Comparison of ENCODE assay signal across 1 cellular context in the genomic region with DNA sequence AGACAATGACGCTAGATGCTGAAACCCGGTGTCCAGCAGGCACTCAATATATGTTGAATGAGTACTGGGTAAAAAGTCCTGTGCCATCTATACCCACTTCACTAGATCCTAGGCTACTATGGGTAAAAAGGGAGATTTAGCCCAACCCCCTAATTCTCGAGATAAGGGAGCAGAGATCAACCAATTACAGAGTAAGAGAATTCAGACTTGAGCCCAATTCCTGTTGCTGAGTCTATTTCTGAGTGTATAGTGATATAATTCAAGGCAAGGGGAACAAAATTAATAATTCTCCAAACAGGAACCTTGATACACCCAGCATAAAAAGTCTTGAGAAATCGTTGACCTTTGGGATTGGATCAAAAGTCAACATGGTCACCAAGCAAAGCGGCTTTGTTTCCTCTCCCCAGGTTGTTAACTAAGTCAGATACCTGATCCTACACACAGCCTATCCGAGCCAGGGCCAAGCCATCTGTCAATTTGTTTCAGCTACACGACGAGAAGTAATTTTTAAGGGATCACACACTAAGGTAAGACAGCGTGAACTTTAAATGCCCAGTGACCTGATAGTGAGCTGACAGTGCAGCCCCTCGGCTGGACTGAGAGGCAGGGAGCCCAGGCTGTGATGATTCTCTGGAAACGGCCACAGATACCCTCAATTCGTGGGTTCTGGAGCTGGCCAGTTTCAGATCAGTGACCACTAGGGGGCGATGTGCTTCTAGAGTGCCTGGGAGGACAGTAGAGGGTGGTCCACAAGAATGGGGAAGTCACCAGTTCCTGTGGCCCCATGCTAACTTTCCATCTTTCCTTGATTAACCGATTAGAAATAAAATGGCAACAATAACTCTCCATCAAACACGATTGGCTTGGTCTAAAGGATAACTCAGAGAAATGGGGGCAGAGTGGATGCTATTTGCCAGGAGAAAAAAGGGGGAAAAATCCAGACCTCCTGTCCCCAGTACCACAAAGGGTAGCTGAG.
TF ChIP-seq lines count a peak whose summit lies in the region.

No MANE protein-coding gene starts in this region.

TF ChIP-seq in HepG2, 621 proteins besides CTCF, POLR2A, EP300 and RAD21 (continued from another document and continues in another):
- no peak; the same call in 1 of the 2 replicates for TF ChIP-seq PAF1 (CRISPR knock-in tag; IDR thresholded peaks at IDR 0.05)
- TF ChIP-seq STAG1 (CRISPR knock-in tag; IDR thresholded peaks at IDR 0.05), result peak; percentile 80
- 0 out of 2 replicates have a peak, but pooled peaks have one; percentile 63 for TF ChIP-seq PHF21A (CRISPR knock-in tag; IDR thresholded peaks at IDR 0.05)
- TF ChIP-seq ZFP37 (CRISPR knock-in tag; IDR thresholded peaks at IDR 0.05; ENCODE audit: borderline replicate concordance), result peak; percentile 62; the same call in 1 of the 2 replicates
- TF ChIP-seq, protein P1, sequence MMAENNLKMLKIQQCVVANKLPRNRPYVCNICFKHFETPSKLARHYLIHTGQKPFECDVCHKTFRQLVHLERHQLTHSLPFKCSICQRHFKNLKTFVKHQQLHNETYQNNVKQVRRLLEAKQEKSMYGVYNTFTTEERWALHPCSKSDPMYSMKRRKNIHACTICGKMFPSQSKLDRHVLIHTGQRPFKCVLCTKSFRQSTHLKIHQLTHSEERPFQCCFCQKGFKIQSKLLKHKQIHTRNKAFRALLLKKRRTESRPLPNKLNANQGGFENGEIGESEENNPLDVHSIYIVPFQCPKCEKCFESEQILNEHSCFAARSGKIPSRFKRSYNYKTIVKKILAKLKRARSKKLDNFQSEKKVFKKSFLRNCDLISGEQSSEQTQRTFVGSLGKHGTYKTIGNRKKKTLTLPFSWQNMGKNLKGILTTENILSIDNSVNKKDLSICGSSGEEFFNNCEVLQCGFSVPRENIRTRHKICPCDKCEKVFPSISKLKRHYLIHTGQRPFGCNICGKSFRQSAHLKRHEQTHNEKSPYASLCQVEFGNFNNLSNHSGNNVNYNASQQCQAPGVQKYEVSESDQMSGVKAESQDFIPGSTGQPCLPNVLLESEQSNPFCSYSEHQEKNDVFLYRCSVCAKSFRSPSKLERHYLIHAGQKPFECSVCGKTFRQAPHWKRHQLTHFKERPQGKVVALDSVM (CRISPR knock-in tag; IDR thresholded peaks at IDR 0.05), result no peak
- peak; percentile 63; the same call in 1 of the 2 replicates for TF ChIP-seq SIN3A (IDR thresholded peaks at IDR 0.05; ENCODE audit: borderline replicate concordance, low read depth, low read length)
- peak; percentile 85 for TF ChIP-seq ZNF605 (CRISPR knock-in tag; IDR thresholded peaks at IDR 0.05)
- TF ChIP-seq FOXO1 (CRISPR knock-in tag; IDR thresholded peaks at IDR 0.05), result peak; percentile 30; the same call in 1 of the 2 replicates
- TF ChIP-seq, protein P2, sequence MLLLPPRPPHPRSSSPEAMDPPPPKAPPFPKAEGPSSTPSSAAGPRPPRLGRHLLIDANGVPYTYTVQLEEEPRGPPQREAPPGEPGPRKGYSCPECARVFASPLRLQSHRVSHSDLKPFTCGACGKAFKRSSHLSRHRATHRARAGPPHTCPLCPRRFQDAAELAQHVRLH (CRISPR knock-in tag; IDR thresholded peaks at IDR 0.05; ENCODE audit: borderline replicate concordance, low read depth), result peak; percentile 52; the same call in 1 of the 2 replicates
- peak; percentile 67 for TF ChIP-seq FOSL2 (CRISPR knock-in tag; IDR thresholded peaks at IDR 0.05)
- TF ChIP-seq, protein P3, sequence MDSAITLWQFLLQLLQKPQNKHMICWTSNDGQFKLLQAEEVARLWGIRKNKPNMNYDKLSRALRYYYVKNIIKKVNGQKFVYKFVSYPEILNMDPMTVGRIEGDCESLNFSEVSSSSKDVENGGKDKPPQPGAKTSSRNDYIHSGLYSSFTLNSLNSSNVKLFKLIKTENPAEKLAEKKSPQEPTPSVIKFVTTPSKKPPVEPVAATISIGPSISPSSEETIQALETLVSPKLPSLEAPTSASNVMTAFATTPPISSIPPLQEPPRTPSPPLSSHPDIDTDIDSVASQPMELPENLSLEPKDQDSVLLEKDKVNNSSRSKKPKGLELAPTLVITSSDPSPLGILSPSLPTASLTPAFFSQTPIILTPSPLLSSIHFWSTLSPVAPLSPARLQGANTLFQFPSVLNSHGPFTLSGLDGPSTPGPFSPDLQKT (CRISPR knock-in tag; IDR thresholded peaks at IDR 0.05; ENCODE audit: borderline replicate concordance), result no peak
- TF ChIP-seq ZNF766 (CRISPR knock-in tag; IDR thresholded peaks at IDR 0.05; ENCODE audit: borderline replicate concordance), result 0 out of 2 replicates have a peak, but pooled peaks have one; percentile 55
- peak; percentile 64; the same call in 1 of the 2 replicates for TF ChIP-seq BRD4 (CRISPR knock-in tag; IDR thresholded peaks at IDR 0.05)
- TF ChIP-seq, protein P4, sequence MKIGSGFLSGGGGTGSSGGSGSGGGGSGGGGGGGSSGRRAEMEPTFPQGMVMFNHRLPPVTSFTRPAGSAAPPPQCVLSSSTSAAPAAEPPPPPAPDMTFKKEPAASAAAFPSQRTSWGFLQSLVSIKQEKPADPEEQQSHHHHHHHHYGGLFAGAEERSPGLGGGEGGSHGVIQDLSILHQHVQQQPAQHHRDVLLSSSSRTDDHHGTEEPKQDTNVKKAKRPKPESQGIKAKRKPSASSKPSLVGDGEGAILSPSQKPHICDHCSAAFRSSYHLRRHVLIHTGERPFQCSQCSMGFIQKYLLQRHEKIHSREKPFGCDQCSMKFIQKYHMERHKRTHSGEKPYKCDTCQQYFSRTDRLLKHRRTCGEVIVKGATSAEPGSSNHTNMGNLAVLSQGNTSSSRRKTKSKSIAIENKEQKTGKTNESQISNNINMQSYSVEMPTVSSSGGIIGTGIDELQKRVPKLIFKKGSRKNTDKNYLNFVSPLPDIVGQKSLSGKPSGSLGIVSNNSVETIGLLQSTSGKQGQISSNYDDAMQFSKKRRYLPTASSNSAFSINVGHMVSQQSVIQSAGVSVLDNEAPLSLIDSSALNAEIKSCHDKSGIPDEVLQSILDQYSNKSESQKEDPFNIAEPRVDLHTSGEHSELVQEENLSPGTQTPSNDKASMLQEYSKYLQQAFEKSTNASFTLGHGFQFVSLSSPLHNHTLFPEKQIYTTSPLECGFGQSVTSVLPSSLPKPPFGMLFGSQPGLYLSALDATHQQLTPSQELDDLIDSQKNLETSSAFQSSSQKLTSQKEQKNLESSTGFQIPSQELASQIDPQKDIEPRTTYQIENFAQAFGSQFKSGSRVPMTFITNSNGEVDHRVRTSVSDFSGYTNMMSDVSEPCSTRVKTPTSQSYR (CRISPR knock-in tag; IDR thresholded peaks at IDR 0.05; ENCODE audit: borderline replicate concordance), result peak; percentile 12; the same call in 1 of the 2 replicates
- 0 out of 2 replicates have a peak, but pooled peaks have one; percentile 16 for TF ChIP-seq NCOA1 (CRISPR knock-in tag; IDR thresholded peaks at IDR 0.05)
- TF ChIP-seq, protein P5, sequence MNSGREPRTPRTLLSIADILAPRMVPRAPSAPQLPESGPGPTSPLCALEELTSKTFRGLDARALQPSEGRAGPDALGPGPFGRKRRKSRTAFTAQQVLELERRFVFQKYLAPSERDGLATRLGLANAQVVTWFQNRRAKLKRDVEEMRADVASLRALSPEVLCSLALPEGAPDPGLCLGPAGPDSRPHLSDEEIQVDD (CRISPR knock-in tag; IDR thresholded peaks at IDR 0.05; ENCODE audit: borderline replicate concordance), result 0 out of 2 replicates have a peak, but pooled peaks have one; percentile 41
- no peak for TF ChIP-seq ZFP41 (CRISPR knock-in tag; IDR thresholded peaks at IDR 0.05; ENCODE audit: borderline replicate concordance)
- peak; percentile 94 for TF ChIP-seq SALL1 (CRISPR knock-in tag; IDR thresholded peaks at IDR 0.05)
- TF ChIP-seq CBX5 (CRISPR knock-in tag; IDR thresholded peaks at IDR 0.05; ENCODE audit: borderline replicate concordance), result peak; percentile 89; the same call in 1 of the 2 replicates
- TF ChIP-seq KDM1A (CRISPR knock-in tag; IDR thresholded peaks at IDR 0.05), result 0 out of 2 replicates have a peak, but pooled peaks have one; percentile 67
- no peak for TF ChIP-seq HOXD1 (CRISPR knock-in tag; IDR thresholded peaks at IDR 0.05)
- TF ChIP-seq MXI1 (IDR thresholded peaks at IDR 0.05; ENCODE audit: borderline replicate concordance, low read depth, low read length), result 0 out of 3 replicates have a peak, but pooled peaks have one; percentile 35
- TF ChIP-seq, protein P6, sequence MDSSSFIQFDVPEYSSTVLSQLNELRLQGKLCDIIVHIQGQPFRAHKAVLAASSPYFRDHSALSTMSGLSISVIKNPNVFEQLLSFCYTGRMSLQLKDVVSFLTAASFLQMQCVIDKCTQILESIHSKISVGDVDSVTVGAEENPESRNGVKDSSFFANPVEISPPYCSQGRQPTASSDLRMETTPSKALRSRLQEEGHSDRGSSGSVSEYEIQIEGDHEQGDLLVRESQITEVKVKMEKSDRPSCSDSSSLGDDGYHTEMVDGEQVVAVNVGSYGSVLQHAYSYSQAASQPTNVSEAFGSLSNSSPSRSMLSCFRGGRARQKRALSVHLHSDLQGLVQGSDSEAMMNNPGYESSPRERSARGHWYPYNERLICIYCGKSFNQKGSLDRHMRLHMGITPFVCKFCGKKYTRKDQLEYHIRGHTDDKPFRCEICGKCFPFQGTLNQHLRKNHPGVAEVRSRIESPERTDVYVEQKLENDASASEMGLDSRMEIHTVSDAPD (CRISPR knock-in tag; IDR thresholded peaks at IDR 0.05), result peak; percentile 28; the same call in 1 of the 2 replicates
- TF ChIP-seq ZNF781 (CRISPR knock-in tag; IDR thresholded peaks at IDR 0.05; ENCODE audit: borderline replicate concordance, not compliant biosample characterization), result peak; percentile 69
- TF ChIP-seq, protein P7, sequence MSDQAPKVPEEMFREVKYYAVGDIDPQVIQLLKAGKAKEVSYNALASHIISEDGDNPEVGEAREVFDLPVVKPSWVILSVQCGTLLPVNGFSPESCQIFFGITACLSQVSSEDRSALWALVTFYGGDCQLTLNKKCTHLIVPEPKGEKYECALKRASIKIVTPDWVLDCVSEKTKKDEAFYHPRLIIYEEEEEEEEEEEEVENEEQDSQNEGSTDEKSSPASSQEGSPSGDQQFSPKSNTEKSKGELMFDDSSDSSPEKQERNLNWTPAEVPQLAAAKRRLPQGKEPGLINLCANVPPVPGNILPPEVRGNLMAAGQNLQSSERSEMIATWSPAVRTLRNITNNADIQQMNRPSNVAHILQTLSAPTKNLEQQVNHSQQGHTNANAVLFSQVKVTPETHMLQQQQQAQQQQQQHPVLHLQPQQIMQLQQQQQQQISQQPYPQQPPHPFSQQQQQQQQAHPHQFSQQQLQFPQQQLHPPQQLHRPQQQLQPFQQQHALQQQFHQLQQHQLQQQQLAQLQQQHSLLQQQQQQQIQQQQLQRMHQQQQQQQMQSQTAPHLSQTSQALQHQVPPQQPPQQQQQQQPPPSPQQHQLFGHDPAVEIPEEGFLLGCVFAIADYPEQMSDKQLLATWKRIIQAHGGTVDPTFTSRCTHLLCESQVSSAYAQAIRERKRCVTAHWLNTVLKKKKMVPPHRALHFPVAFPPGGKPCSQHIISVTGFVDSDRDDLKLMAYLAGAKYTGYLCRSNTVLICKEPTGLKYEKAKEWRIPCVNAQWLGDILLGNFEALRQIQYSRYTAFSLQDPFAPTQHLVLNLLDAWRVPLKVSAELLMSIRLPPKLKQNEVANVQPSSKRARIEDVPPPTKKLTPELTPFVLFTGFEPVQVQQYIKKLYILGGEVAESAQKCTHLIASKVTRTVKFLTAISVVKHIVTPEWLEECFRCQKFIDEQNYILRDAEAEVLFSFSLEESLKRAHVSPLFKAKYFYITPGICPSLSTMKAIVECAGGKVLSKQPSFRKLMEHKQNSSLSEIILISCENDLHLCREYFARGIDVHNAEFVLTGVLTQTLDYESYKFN (CRISPR knock-in tag; conservative IDR thresholded peaks at IDR 0.05), result peak; percentile 72
- no peak for TF ChIP-seq FLYWCH1 (CRISPR knock-in tag; IDR thresholded peaks at IDR 0.05)
- TF ChIP-seq, protein P8, sequence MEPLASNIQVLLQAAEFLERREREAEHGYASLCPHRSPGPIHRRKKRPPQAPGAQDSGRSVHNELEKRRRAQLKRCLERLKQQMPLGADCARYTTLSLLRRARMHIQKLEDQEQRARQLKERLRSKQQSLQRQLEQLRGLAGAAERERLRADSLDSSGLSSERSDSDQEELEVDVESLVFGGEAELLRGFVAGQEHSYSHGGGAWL (CRISPR knock-in tag; IDR thresholded peaks at IDR 0.05), result peak; percentile 66; the same call in 1 of the 2 replicates
- TF ChIP-seq ZBTB3 (CRISPR knock-in tag; IDR thresholded peaks at IDR 0.05; ENCODE audit: borderline replicate concordance, low read depth), result 0 out of 2 replicates have a peak, but pooled peaks have one; percentile 61
- TF ChIP-seq, protein P9, sequence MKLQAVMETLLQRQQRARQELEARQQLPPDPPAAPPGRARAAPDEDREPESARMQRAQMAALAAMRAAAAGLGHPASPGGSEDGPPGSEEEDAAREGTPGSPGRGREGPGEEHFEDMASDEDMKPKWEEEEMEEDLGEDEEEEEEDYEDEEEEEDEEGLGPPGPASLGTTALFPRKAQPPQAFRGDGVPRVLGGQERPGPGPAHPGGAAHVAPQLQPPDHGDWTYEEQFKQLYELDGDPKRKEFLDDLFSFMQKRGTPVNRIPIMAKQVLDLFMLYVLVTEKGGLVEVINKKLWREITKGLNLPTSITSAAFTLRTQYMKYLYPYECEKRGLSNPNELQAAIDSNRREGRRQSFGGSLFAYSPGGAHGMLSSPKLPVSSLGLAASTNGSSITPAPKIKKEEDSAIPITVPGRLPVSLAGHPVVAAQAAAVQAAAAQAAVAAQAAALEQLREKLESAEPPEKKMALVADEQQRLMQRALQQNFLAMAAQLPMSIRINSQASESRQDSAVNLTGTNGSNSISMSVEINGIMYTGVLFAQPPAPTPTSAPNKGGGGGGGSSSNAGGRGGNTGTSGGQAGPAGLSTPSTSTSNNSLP (IDR thresholded peaks at IDR 0.05; ENCODE audit: low read depth, low read length), result peak; percentile 91
- TF ChIP-seq, protein P10, sequence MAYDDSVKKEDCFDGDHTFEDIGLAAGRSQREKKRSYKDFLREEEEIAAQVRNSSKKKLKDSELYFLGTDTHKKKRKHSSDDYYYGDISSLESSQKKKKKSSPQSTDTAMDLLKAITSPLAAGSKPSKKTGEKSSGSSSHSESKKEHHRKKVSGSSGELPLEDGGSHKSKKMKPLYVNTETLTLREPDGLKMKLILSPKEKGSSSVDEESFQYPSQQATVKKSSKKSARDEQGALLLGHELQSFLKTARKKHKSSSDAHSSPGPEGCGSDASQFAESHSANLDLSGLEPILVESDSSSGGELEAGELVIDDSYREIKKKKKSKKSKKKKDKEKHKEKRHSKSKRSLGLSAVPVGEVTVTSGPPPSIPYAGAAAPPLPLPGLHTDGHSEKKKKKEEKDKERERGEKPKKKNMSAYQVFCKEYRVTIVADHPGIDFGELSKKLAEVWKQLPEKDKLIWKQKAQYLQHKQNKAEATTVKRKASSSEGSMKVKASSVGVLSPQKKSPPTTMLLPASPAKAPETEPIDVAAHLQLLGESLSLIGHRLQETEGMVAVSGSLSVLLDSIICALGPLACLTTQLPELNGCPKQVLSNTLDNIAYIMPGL (CRISPR knock-in tag; IDR thresholded peaks at IDR 0.05; ENCODE audit: borderline replicate concordance in 1 of 2, low read depth in 1 of 2), result peak; percentile 90 to 91
- TF ChIP-seq ASH2L (IDR thresholded peaks at IDR 0.05; ENCODE audit: insufficient read length, low read depth, low read length), result peak; percentile 72
- TF ChIP-seq POGZ (CRISPR knock-in tag; IDR thresholded peaks at IDR 0.05), result peak; percentile 46; the same call in 1 of the 2 replicates
- TF ChIP-seq NFE2L2 (IDR thresholded peaks at IDR 0.05; ENCODE audit: low read length), result no peak
- TF ChIP-seq, protein P11, sequence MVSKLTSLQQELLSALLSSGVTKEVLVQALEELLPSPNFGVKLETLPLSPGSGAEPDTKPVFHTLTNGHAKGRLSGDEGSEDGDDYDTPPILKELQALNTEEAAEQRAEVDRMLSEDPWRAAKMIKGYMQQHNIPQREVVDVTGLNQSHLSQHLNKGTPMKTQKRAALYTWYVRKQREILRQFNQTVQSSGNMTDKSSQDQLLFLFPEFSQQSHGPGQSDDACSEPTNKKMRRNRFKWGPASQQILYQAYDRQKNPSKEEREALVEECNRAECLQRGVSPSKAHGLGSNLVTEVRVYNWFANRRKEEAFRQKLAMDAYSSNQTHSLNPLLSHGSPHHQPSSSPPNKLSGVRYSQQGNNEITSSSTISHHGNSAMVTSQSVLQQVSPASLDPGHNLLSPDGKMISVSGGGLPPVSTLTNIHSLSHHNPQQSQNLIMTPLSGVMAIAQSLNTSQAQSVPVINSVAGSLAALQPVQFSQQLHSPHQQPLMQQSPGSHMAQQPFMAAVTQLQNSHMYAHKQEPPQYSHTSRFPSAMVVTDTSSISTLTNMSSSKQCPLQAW (CRISPR knock-in tag; IDR thresholded peaks at IDR 0.05), result peak; percentile 85
